In the genomic region with DNA sequence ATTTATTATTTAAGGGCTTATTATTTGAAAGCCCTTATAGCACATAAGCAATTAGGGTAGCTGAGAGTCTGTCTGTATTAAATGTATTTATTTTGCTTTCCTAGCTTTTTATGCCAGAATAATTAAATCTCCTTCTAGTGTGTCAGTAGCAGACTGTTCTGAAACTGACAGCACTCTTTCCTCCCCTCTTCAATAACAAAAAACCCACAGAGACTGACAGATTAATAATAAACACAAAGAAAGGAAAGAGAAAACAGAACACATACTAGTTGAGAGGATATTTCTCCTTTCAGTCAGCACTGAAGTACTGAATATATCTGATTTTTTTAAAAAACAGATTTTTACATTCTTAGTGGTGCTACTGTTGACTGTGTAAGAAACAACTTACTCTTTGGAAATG, we compare ENCODE assay signal across 29 cellular contexts.
"Had no signal": no experiment of that assay in that cellular context is flagged by ENCODE, and none has a peak within 500 bp of the region (broad histone marks: within the 10 kb centered on the region; RNA-seq: fewer than 3 reads in every experiment).

No MANE protein-coding gene starts in this region.

- DNase-seq: immature natural killer cell; kidney; left colon; left lung; lower lobe of right lung; mammary epithelial cell; mesenchymal stem cell; naive thymus-derived CD8-positive, alpha-beta T cell; nucleus accumbens; pancreas; posterior cingulate gyrus; retina; right cardiac atrium; stimulated activated CD4-positive, alpha-beta T cell treated with anti-CD3 and anti-CD28 coated beads, Interleukin-12 subunit alpha, Interleukin-12 subunit beta, amount 100 ng/mL, for 4 hours; stimulated activated CD4-positive, alpha-beta T cell treated with anti-CD3 and anti-CD28 coated beads, Interleukin-15, amount 100 ng/mL, for 24 hours; stimulated activated CD4-positive, alpha-beta T cell treated with anti-CD3 and anti-CD28 coated beads, Interleukin-2, amount 100 ng/mL, for 24 hours; stimulated activated CD4-positive, alpha-beta T cell treated with anti-CD3 and anti-CD28 coated beads, Interleukin-4, amount 100 ng/mL, for 1 hour; stimulated activated naive B cell treated with anti-CD40 and anti-IgM and Interleukin-4, amounts not matched to agents 10 μg/mL and 1 μg/mL and 100 μg/mL, for 72 hours; tibial artery; trophoblast cell; upper lobe of right lung had no signal

- H3K36me3 Mint-ChIP-seq: immature natural killer cell; naive thymus-derived CD8-positive, alpha-beta T cell had no signal

- H3K4me1 Mint-ChIP-seq: naive thymus-derived CD8-positive, alpha-beta T cell; nephron had no signal

- H3K27me3 Mint-ChIP-seq: naive thymus-derived CD8-positive, alpha-beta T cell; stimulated activated naive B cell treated with anti-CD40 and anti-IgM and Interleukin-4, amounts not matched to agents 10 μg/mL and 1 μg/mL and 100 μg/mL, for 72 hours; stimulated activated naive CD8-positive, alpha-beta T cell treated with anti-CD3 and anti-CD28 coated beads, Interleukin-15, Interleukin-2, amounts not matched to agents 100 ng/mL and 50 ng/mL, for 24 hours had no signal

- H3K4me3 ChIP-seq: left lung, lower lobe of right lung, pancreas, prostate gland, skin epidermis, suprapubic skin, thoracic aorta, tibial artery, upper lobe of right lung had no signal

- H3K27ac Mint-ChIP-seq: immature natural killer cell; naive thymus-derived CD8-positive, alpha-beta T cell; nephron; stimulated activated naive B cell treated with anti-CD40 and anti-IgM and Interleukin-4, amounts not matched to agents 10 μg/mL and 1 μg/mL and 100 μg/mL, for 72 hours; stimulated activated naive CD8-positive, alpha-beta T cell treated with anti-CD3 and anti-CD28 coated beads, Interleukin-15, Interleukin-2, amounts not matched to agents 100 ng/mL and 50 ng/mL, for 24 hours had no signal

- H3K4me3 Mint-ChIP-seq: immature natural killer cell; naive thymus-derived CD8-positive, alpha-beta T cell; nephron; neural crest cell; stimulated activated naive B cell treated with anti-CD40 and anti-IgM and Interleukin-4, amounts not matched to agents 10 μg/mL and 1 μg/mL and 100 μg/mL, for 72 hours; stimulated activated naive CD8-positive, alpha-beta T cell treated with anti-CD3 and anti-CD28 coated beads, Interleukin-15, Interleukin-2, amounts not matched to agents 100 ng/mL and 50 ng/mL, for 24 hours had no signal

- H3K9me3 ChIP-seq: lower lobe of right lung, pancreas, prostate gland, suprapubic skin, thoracic aorta, tibial artery, upper lobe of right lung had no signal

- ATAC-seq: left colon; left lung; lower lobe of right lung; naive thymus-derived CD8-positive, alpha-beta T cell; pancreas; right cardiac atrium; sciatic nerve; upper lobe of right lung had no signal

- H3K36me3 ChIP-seq: left lung, lower lobe of right lung, pancreas, prostate gland, suprapubic skin, thoracic aorta, tibial artery, upper lobe of right lung had no signal

- H3K27me3 ChIP-seq: left lung, pancreas, tibial artery, upper lobe of right lung had no signal
